Comparison of ENCODE assay signal across 8 cellular contexts in genomic region chr3:8962226-8962861, GRCh38. TPM values are rescaled to one million over a fixed set of nuclear protein-coding genes. Genes with fewer than 3 reads are reported as not detected.
A peak's percentile ranks its signal among the peaks of the same experiment; 100 is the strongest.
DNase-seq lines count a peak whose midpoint lies in the region; ATAC-seq, FAIRE-seq and TF ChIP-seq lines count a peak whose summit lies in the region.

No MANE protein-coding gene starts in this region.

- peak overlapping the region in 10 of 11 experiments; percentile 69 to 83 (median 80); a peak in 19 of 22 replicates for H3K27ac ChIP-seq in BLaER1 treated with 17β-estradiol and CSF1 and Interleukin-3, amounts not matched to agents 10 nM and 100 nM

- intact Hi-C loops in head of caudate nucleus (cut with DNase I), result no loop called here

- H3K36me3 ChIP-seq in BLaER1 treated with 17β-estradiol and CSF1 and Interleukin-3, amounts not matched to agents 10 nM and 100 nM, result peaks cover 4 to 43% (median 24%) of the 10 kb centered on the region in 11 experiments; a peak in 19 of 22 replicates
- H3K36me3 ChIP-seq in bronchial epithelial cell (ENCODE audit: control insufficient read depth, insufficient read depth, low read length), result no peaks in the 10 kb centered on the region

- H3K27me3 ChIP-seq in BLaER1 treated with 17β-estradiol and CSF1 and Interleukin-3, amounts not matched to agents 10 nM and 100 nM, result no peaks in the 10 kb centered on the region
- no peaks in the 10 kb centered on the region for H3K27me3 ChIP-seq in bronchial epithelial cell (ENCODE audit: control insufficient read depth, insufficient read depth, low read length)

- peaks cover 12 to 44% (median 35%) of the 10 kb centered on the region in 4 donors for H3K4me1 Mint-ChIP-seq in naive thymus-derived CD8-positive, alpha-beta T cell

- H3K27me3 Mint-ChIP-seq in naive thymus-derived CD8-positive, alpha-beta T cell, result peaks cover 0 to 4% (median 0%) of the 10 kb centered on the region in 5 donors

- DNase-seq in Jurkat, Clone E6-1 (ENCODE audit: low read depth, low spot score), result no peak
- peak; percentile 8 for DNase-seq in bronchial epithelial cell (ENCODE audit: low read depth)
- DNase-seq in naive thymus-derived CD8-positive, alpha-beta T cell, result no peak
- DNase-seq in NCI-H2196 (lab: John Stamatoyannopoulos, UW; ENCODE audit: unreplicated experiment), result no peak
- DNase-seq in GM20000 (ENCODE audit: low spot score), result no peak
- no peak for DNase-seq in head of caudate nucleus

- no peak for FAIRE-seq in bronchial epithelial cell (lab: Jason Lieb, UNC)

- peak overlapping the region; percentile 70 to 91 (median 82) for H3K4me3 ChIP-seq in BLaER1 treated with 17β-estradiol and CSF1 and Interleukin-3, amounts not matched to agents 10 nM and 100 nM
- H3K4me3 ChIP-seq in Jurkat, Clone E6-1 (ENCODE audit: low read length), result peak overlapping the region; percentile 59
- peak overlapping the region; percentile 51 for H3K4me3 ChIP-seq in bronchial epithelial cell (ENCODE audit: low read depth, low read length)

- ATAC-seq in naive thymus-derived CD8-positive, alpha-beta T cell, result no peak
- no peak for ATAC-seq in HG03039 (IDR thresholded peaks at IDR 0.05; ENCODE audit: unreplicated experiment)

- POLR2A ChIA-PET in naive thymus-derived CD8-positive, alpha-beta T cell (lab: Charles Lee), result interaction anchor here (0.5 to 1.6 kb wide), 2 partner anchors 9 to 726 kb away, joined by 4 to 6 read pairs; no protein-coding TSS in a partner anchor

- no peaks in the 10 kb centered on the region for H3K9me3 ChIP-seq in BLaER1 treated with 17β-estradiol and CSF1 and Interleukin-3, amounts not matched to agents 10 nM and 100 nM (replicated peaks in 1 of 11)

- peak overlapping the region; percentile 91 to 99 (median 96) for H3K4me3 Mint-ChIP-seq in naive thymus-derived CD8-positive, alpha-beta T cell

- H3K4me2 ChIP-seq in BLaER1 treated with 17β-estradiol and CSF1 and Interleukin-3, amounts not matched to agents 10 nM and 100 nM, result peak overlapping the region; percentile 84 to 98 (median 90)

- H3K9ac ChIP-seq in BLaER1 treated with 17β-estradiol and CSF1 and Interleukin-3, amounts not matched to agents 10 nM and 100 nM, result peak overlapping the region; percentile 78 to 88 (median 84)

- peaks cover 0 to 25% (median 3%) of the 10 kb centered on the region in 11 experiments; a peak in 9 of 22 replicates for H4K20me1 ChIP-seq in BLaER1 treated with 17β-estradiol and CSF1 and Interleukin-3, amounts not matched to agents 10 nM and 100 nM

- H3K27ac Mint-ChIP-seq in naive thymus-derived CD8-positive, alpha-beta T cell, result peak overlapping the region; percentile 91 to 99 (median 98)

- no peaks in the 10 kb centered on the region for H3K9me3 Mint-ChIP-seq in naive thymus-derived CD8-positive, alpha-beta T cell

- H3K36me3 Mint-ChIP-seq in naive thymus-derived CD8-positive, alpha-beta T cell, result peaks cover 0 to 17% (median 3%) of the 10 kb centered on the region in 3 donors

- H3K4me1 ChIP-seq in BLaER1 treated with 17β-estradiol and CSF1 and Interleukin-3, amounts not matched to agents 10 nM and 100 nM, result peaks cover 25 to 56% (median 35%) of the 10 kb centered on the region in 10 experiments

- TF ChIP-seq CTCF in bronchial epithelial cell (IDR thresholded peaks at IDR 0.05; ENCODE audit: insufficient read depth, low read length, severe bottlenecking) (no peak), GM20000 (IDR thresholded peaks at IDR 0.05; ENCODE audit: extremely low read depth, missing control alignments) (no peak)

RNA-seq across cellular contexts. Expression of gene RAD18, which starts 0.9 kb away (rescaled TPM):
- polyA plus RNA-seq in Jurkat, Clone E6-1 (2012; ENCODE audit: insufficient read depth, insufficient read length), result 21.8 TPM
- total RNA-seq in bronchial epithelial cell, result 3.9 and 5.0 TPM in 2 replicates
- 10 to 100 TPM; 17.7 to 18.0 TPM for total RNA-seq in naive thymus-derived CD8-positive, alpha-beta T cell
- polyA plus RNA-seq in naive thymus-derived CD8-positive, alpha-beta T cell, result 10 to 100 TPM in 2 of 3 donors, 1 to 10 TPM in 1; 7.8 to 14.6 (median 12.5) TPM
